Comparison of ENCODE assay signal across 19 cellular contexts in genomic region chr10:73460897-73461296, GRCh38. TPM values are rescaled to one million over a fixed set of nuclear protein-coding genes. Genes with fewer than 3 reads are reported as not detected.
DNase-seq lines count a peak whose midpoint lies in the region; ATAC-seq, FAIRE-seq and TF ChIP-seq lines count a peak whose summit lies in the region.
"Had no signal": no experiment of that assay in that cellular context is flagged by ENCODE, and none has a peak within 500 bp of the region (broad histone marks: within the 10 kb centered on the region; RNA-seq: fewer than 3 reads in every experiment).

No MANE protein-coding gene starts in this region.

- TF ChIP-seq POLR2A in HepG2 (IDR thresholded peaks at IDR 0.05; ENCODE audit: insufficient read depth in 1 of 2, low read depth in 2 of 2, low read length in 2 of 2) (no peak), right lobe of liver (IDR thresholded peaks at IDR 0.05) (no peak), esophagus squamous epithelium (IDR thresholded peaks at IDR 0.05) (no peak)

- H3K36me3 Mint-ChIP-seq in dendritic cell treated with granulocyte-macrophage colony-stimulating factor and Interleukin-4, amounts not matched to agents 40 ng/mL and 50 ng/mL, for 4 days (ENCODE audit: low read depth): peaks cover 83% of the 10 kb centered on the region
- peaks cover 56% of the 10 kb centered on the region for H3K36me3 Mint-ChIP-seq in stimulated activated effector memory CD8-positive, alpha-beta T cell treated with anti-CD3 and anti-CD28 coated beads, Interleukin-12 subunit alpha, Interleukin-12 subunit beta, amount 100 ng/mL, for 72 hours

- no peaks in the 10 kb centered on the region for H3K9me3 ChIP-seq in HepG2 (ENCODE audit: low read length)
- H3K9me3 ChIP-seq in right lobe of liver: no peaks in the 10 kb centered on the region
- no peaks in the 10 kb centered on the region for H3K9me3 ChIP-seq in Panc1 (ENCODE audit: control insufficient read depth, insufficient read depth, low read depth, low read length)
- no peaks in the 10 kb centered on the region for H3K9me3 ChIP-seq in esophagus squamous epithelium
- H3K9me3 ChIP-seq: BLaER1, HAP-1 had no signal

- intact Hi-C loops in HepG2 (cut with micrococcal nuclease; ENCODE audit: unreplicated experiment): no loop called here
- intact Hi-C loops in right lobe of liver (cut with DNase I): no loop called here
- intact Hi-C loops in Panc1 (cut with micrococcal nuclease; ENCODE audit: unreplicated experiment): no loop called here
- intact Hi-C loops in dendritic cell treated with granulocyte-macrophage colony-stimulating factor and Interleukin-4, amounts not matched to agents 40 ng/mL and 50 ng/mL, for 4 days (cut with micrococcal nuclease): no loop called here
- intact Hi-C loops in esophagus squamous epithelium (cut with DNase I): no loop called here

- no peak for TF ChIP-seq RAD21 in HepG2 (CRISPR knock-in tag; IDR thresholded peaks at IDR 0.05)

- no peaks in the 10 kb centered on the region for H3K9me3 Mint-ChIP-seq in dendritic cell treated with granulocyte-macrophage colony-stimulating factor and Interleukin-4, amounts not matched to agents 40 ng/mL and 50 ng/mL, for 4 days
- H3K9me3 Mint-ChIP-seq in stimulated activated effector memory CD8-positive, alpha-beta T cell treated with anti-CD3 and anti-CD28 coated beads, Interleukin-12 subunit alpha, Interleukin-12 subunit beta, amount 100 ng/mL, for 72 hours: no peaks in the 10 kb centered on the region
- H3K9me3 Mint-ChIP-seq: CD14-positive monocyte; CD4-positive, alpha-beta memory T cell had no signal

- in situ Hi-C loops in HepG2 (cut with HindIII; ENCODE audit: extremely low pct_ligation_motif_present, low pct_unique_long_range_greater_than_20kb) (no loop called here), Panc1 (cut with HindIII; ENCODE audit: low pct_unique_long_range_greater_than_20kb, low sequenced_read_pairs) (no loop called here)

- H2AFZ ChIP-seq in HepG2 (ENCODE audit: low read length): no peak overlapping the region
- H2AFZ ChIP-seq: GM23248 had no signal

- H3K4me3 Mint-ChIP-seq in dendritic cell treated with granulocyte-macrophage colony-stimulating factor and Interleukin-4, amounts not matched to agents 40 ng/mL and 50 ng/mL, for 4 days: no peak overlapping the region
- H3K4me3 Mint-ChIP-seq in stimulated activated effector memory CD8-positive, alpha-beta T cell treated with anti-CD3 and anti-CD28 coated beads, Interleukin-12 subunit alpha, Interleukin-12 subunit beta, amount 100 ng/mL, for 72 hours: no peak overlapping the region
- H3K4me3 Mint-ChIP-seq: CD14-positive monocyte; CD4-positive, alpha-beta memory T cell had no signal

- H3K27me3 Mint-ChIP-seq in dendritic cell treated with granulocyte-macrophage colony-stimulating factor and Interleukin-4, amounts not matched to agents 40 ng/mL and 50 ng/mL, for 4 days: no peaks in the 10 kb centered on the region
- H3K27me3 Mint-ChIP-seq: CD4-positive, alpha-beta memory T cell had no signal

- no peak for FAIRE-seq in HepG2 (lab: Jason Lieb, UNC)
- FAIRE-seq: GM19239 had no signal

- no TSS peak for BruUV-seq in HepG2 (replicated peaks; lab: Mats Ljungman, UMichigan)
- no TSS peak for BruUV-seq in Panc1 (replicated peaks; lab: Mats Ljungman, UMichigan)

- TF ChIP-seq EP300 in HepG2 (IDR thresholded peaks at IDR 0.05; ENCODE audit: low read depth in 2 of 2, low read length in 2 of 2) (no peak), HepG2 (CRISPR knock-in tag; IDR thresholded peaks at IDR 0.05; ENCODE audit: borderline replicate concordance) (no peak)

- H3K27ac ChIP-seq in HepG2 (ENCODE audit: extremely low read length, insufficient read depth, low read length) (no peak overlapping the region), right lobe of liver (no peak overlapping the region), Panc1 (ENCODE audit: low read length) (no peak overlapping the region), esophagus squamous epithelium (no peak overlapping the region)
- H3K27ac ChIP-seq: BLaER1, GM23248 had no signal

- H3K4me1 ChIP-seq in HepG2 (ENCODE audit: insufficient read depth, low read length) (no peaks in the 10 kb centered on the region), right lobe of liver (no peaks in the 10 kb centered on the region), Panc1 (ENCODE audit: control insufficient read depth, insufficient read depth, low read length) (no peaks in the 10 kb centered on the region), esophagus squamous epithelium (no peaks in the 10 kb centered on the region)
- H3K4me1 ChIP-seq: BLaER1, HAP-1 had no signal

- H3K27me3 ChIP-seq in HepG2 (ENCODE audit: control insufficient read depth in 1 of 2, insufficient read depth in 2 of 2, low read length in 2 of 2): no peaks in the 10 kb centered on the region
- H3K27me3 ChIP-seq in right lobe of liver: no peaks in the 10 kb centered on the region
- no peaks in the 10 kb centered on the region for H3K27me3 ChIP-seq in Panc1 (ENCODE audit: control insufficient read depth, insufficient read depth, low read length)
- no peaks in the 10 kb centered on the region for H3K27me3 ChIP-seq in esophagus squamous epithelium
- H3K27me3 ChIP-seq: BLaER1 had no signal

- DNase-seq in HepG2 (ENCODE audit: low spot score) (no peak), right lobe of liver (no peak), Panc1 (ENCODE audit: low read depth, low spot score) (no peak), esophagus squamous epithelium (lab: John Stamatoyannopoulos, UW) (no peak)
- no peak for DNase-seq in stimulated activated effector memory CD8-positive, alpha-beta T cell treated with anti-CD3 and anti-CD28 coated beads, Interleukin-12 subunit alpha, Interleukin-12 subunit beta, amount 100 ng/mL, for 72 hours (ENCODE audit: low spot score in 2 of 2)
- no peak for DNase-seq in stimulated activated CD4-positive, alpha-beta T cell treated with anti-CD3 and anti-CD28 coated beads, Interleukin-2, amount 100 ng/mL, for 24 hours
- no peak for DNase-seq in stimulated activated CD4-positive, alpha-beta T cell treated with anti-CD3 and anti-CD28 coated beads, Interleukin-4, amount 100 ng/mL, for 4 hours
- DNase-seq: ACHN; CD4-positive, alpha-beta memory T cell; DMS153; DMS79; GF-D8; GM23248; KBM-7 had no signal

- H3K4me3 ChIP-seq in HepG2 (replicated peaks in 1 of 3; ENCODE audit: insufficient read depth in 1 of 3, low read depth in 2 of 3, low read length in 3 of 3) (no peak overlapping the region), right lobe of liver (no peak overlapping the region), Panc1 (ENCODE audit: low read depth in 2 of 2, low read length in 2 of 2) (no peak overlapping the region), esophagus squamous epithelium (no peak overlapping the region)
- H3K4me3 ChIP-seq: BLaER1, GM23248, HAP-1 had no signal

- H3K27ac Mint-ChIP-seq in dendritic cell treated with granulocyte-macrophage colony-stimulating factor and Interleukin-4, amounts not matched to agents 40 ng/mL and 50 ng/mL, for 4 days: peak overlapping the region; percentile 12
- peak overlapping the region; percentile 29 for H3K27ac Mint-ChIP-seq in stimulated activated effector memory CD8-positive, alpha-beta T cell treated with anti-CD3 and anti-CD28 coated beads, Interleukin-12 subunit alpha, Interleukin-12 subunit beta, amount 100 ng/mL, for 72 hours

- POLR2A ChIA-PET in HepG2 (lab: Yijun Ruan, JAX): no interaction called here
- POLR2A ChIA-PET in Panc1 (lab: Charles Lee): no interaction called here

- H3K4me1 Mint-ChIP-seq in dendritic cell treated with granulocyte-macrophage colony-stimulating factor and Interleukin-4, amounts not matched to agents 40 ng/mL and 50 ng/mL, for 4 days (ENCODE audit: low read depth): no peaks in the 10 kb centered on the region
- H3K4me1 Mint-ChIP-seq in stimulated activated effector memory CD8-positive, alpha-beta T cell treated with anti-CD3 and anti-CD28 coated beads, Interleukin-12 subunit alpha, Interleukin-12 subunit beta, amount 100 ng/mL, for 72 hours: peaks cover 6% of the 10 kb centered on the region
- H3K4me1 Mint-ChIP-seq: CD14-positive monocyte had no signal

- H3K4me2 ChIP-seq in HepG2 (ENCODE audit: low read depth, low read length): no peak overlapping the region
- H3K4me2 ChIP-seq: BLaER1 had no signal

- TF ChIP-seq CTCF in HepG2 (CRISPR knock-in tag; IDR thresholded peaks at IDR 0.05) (no peak), right lobe of liver (IDR thresholded peaks at IDR 0.05) (no peak), Panc1 (IDR thresholded peaks at IDR 0.05) (no peak), esophagus squamous epithelium (IDR thresholded peaks at IDR 0.05) (no peak)

- WGBS in HepG2 (ENCODE audit: low lambda C conversion rate): 91% methylated on average over 4 of the region's 4 CpGs
- no CpG with 5 or more reads among the region's 4 CpGs for WGBS in right lobe of liver (ENCODE audit: insufficient coverage, low coverage, low lambda C conversion rate, missing lambda C conversion rate)
- WGBS in esophagus squamous epithelium, 2 donors: 95 to 100% methylated on average over 4 of the region's 4 CpGs

- ATAC-seq in HepG2: no peak
- no peak for ATAC-seq in right lobe of liver
- ATAC-seq in Panc1: peak; percentile 30
- ATAC-seq in stimulated activated effector memory CD8-positive, alpha-beta T cell treated with anti-CD3 and anti-CD28 coated beads, Interleukin-12 subunit alpha, Interleukin-12 subunit beta, amount 100 ng/mL, for 72 hours: no peak

- H3K9ac ChIP-seq in HepG2 (ENCODE audit: insufficient read depth, low read depth, low read length): no peak overlapping the region
- H3K9ac ChIP-seq: BLaER1, GM23248 had no signal

- H4K20me1 ChIP-seq in HepG2 (ENCODE audit: insufficient read depth, low read length): no peaks in the 10 kb centered on the region
- H4K20me1 ChIP-seq: BLaER1 had no signal

- CTCF ChIA-PET in HepG2 (lab: Yijun Ruan, JAX; ENCODE audit: low intra/inter-chr PET ratio, low total read pairs): no interaction called here
- CTCF ChIA-PET in Panc1 (lab: Charles Lee): no interaction called here

- H3K79me2 ChIP-seq in HepG2 (ENCODE audit: insufficient read depth, low read length): no peaks in the 10 kb centered on the region

- no peaks in the 10 kb centered on the region; a peak in 1 of 5 replicates for H3K36me3 ChIP-seq in HepG2 (replicated peaks in 1 of 2; ENCODE audit: control insufficient read depth in 1 of 2, insufficient read depth in 2 of 2, low read length in 2 of 2)
- no peaks in the 10 kb centered on the region for H3K36me3 ChIP-seq in right lobe of liver
- no peaks in the 10 kb centered on the region for H3K36me3 ChIP-seq in Panc1 (ENCODE audit: control insufficient read depth, insufficient read depth, low read length)
- H3K36me3 ChIP-seq in esophagus squamous epithelium: peaks cover 0 to 75% (median 2%) of the 10 kb centered on the region in 3 donors

RNA-seq across cellular contexts. Expression of gene MSS51, which starts 27.5 kb away (rescaled TPM):
- total RNA-seq in HepG2 (2016; rRNA removed; fragmentation: Illumina TruSeq; extraction: Trizol) (0.18 and 0.91 TPM in 2 replicates), right lobe of liver (under 1 TPM; 0.19 to 0.73 (median 0.62) TPM), Panc1 (2021; ENCODE audit: unreplicated experiment) (2.3 TPM), esophagus squamous epithelium (1 to 10 TPM in 3 of 4 donors, under 1 TPM in 1; 0.88 to 2.5 (median 2.1) TPM)
- 0.09 and 0.20 TPM in 2 replicates for total RNA-seq in HepG2 (2016; cell fraction: cytosol; rRNA removed; fragmentation: Illumina TruSeq; extraction: Trizol; ENCODE audit: low read depth)
- 0.25 and 0.78 TPM in 2 replicates for total RNA-seq in HepG2 (2016; cell fraction: insoluble cytoplasmic fraction; rRNA removed; fragmentation: Illumina TruSeq; extraction: Trizol)
- 0.12 and 0.24 TPM in 2 replicates for total RNA-seq in HepG2 (2016; cell fraction: membrane; rRNA removed; fragmentation: Illumina TruSeq; extraction: Trizol)
- 1.7 and 1.8 TPM in 2 replicates for total RNA-seq in HepG2 (2016; cell fraction: nucleus; rRNA removed; fragmentation: Illumina TruSeq; extraction: Trizol)
- 2.3 and 2.4 TPM in 2 replicates for polyA plus RNA-seq in HepG2 (2011; rRNA removed)
- polyA plus RNA-seq in HepG2 (2011; cell fraction: cytosol; rRNA removed): 0.52 and 0.54 TPM in 2 replicates
- 7.4 and 7.6 TPM in 2 replicates for polyA plus RNA-seq in HepG2 (2011; cell fraction: nucleus; rRNA removed)
- polyA plus RNA-seq in HepG2 (2012): 0.76 and 1.1 TPM in 2 replicates
- 0.09 TPM in 1 of 2 replicates, not detected in the other for polyA plus RNA-seq in HepG2 (2016; cell fraction: cytosol; fragmentation: Illumina TruSeq; extraction: Trizol; ENCODE audit: low read depth)
- polyA plus RNA-seq in HepG2 (2016; cell fraction: insoluble cytoplasmic fraction; fragmentation: Illumina TruSeq; extraction: Trizol; ENCODE audit: low read depth): 0.12 and 0.15 TPM in 2 replicates
- polyA plus RNA-seq in HepG2 (2016; cell fraction: membrane; fragmentation: Illumina TruSeq; extraction: Trizol; ENCODE audit: low read depth): 0.11 and 0.16 TPM in 2 replicates
- polyA plus RNA-seq in HepG2 (2016; cell fraction: nucleus; fragmentation: Illumina TruSeq; extraction: Trizol; ENCODE audit: insufficient read depth, low read depth): 2.8 and 3.4 TPM in 2 replicates
- polyA minus RNA-seq in HepG2 (2011; rRNA and poly(A)+ RNA removed; ENCODE audit: low replicate concordance): 2.2 and 2.7 TPM in 2 replicates
- polyA minus RNA-seq in HepG2 (2011; cell fraction: cytosol; rRNA and poly(A)+ RNA removed): 0.26 and 0.30 TPM in 2 replicates
- polyA minus RNA-seq in HepG2 (2011; cell fraction: nucleus; rRNA and poly(A)+ RNA removed): 6.8 and 7.6 TPM in 2 replicates
- 1.1 TPM for polyA plus RNA-seq in Panc1 (2012; ENCODE audit: insufficient read length)
- polyA plus RNA-seq: CD14-positive monocyte had no signal

RNA-seq across cellular contexts. Expression of gene PPP3CB, which starts 34.9 kb away (rescaled TPM):
- total RNA-seq in HepG2 (2016; rRNA removed; fragmentation: Illumina TruSeq; extraction: Trizol) (8.7 and 18.5 TPM in 2 replicates), right lobe of liver (10 to 100 TPM; 10.9 to 13.6 (median 13.5) TPM), Panc1 (2021; ENCODE audit: unreplicated experiment) (34.8 TPM), esophagus squamous epithelium (10 to 100 TPM; 24.1 to 40.2 (median 30.6) TPM)
- total RNA-seq in HepG2 (2016; cell fraction: cytosol; rRNA removed; fragmentation: Illumina TruSeq; extraction: Trizol; ENCODE audit: low read depth): 2.8 and 4.2 TPM in 2 replicates
- total RNA-seq in HepG2 (2016; cell fraction: insoluble cytoplasmic fraction; rRNA removed; fragmentation: Illumina TruSeq; extraction: Trizol): 9.5 and 16.0 TPM in 2 replicates
- 10.4 and 12.8 TPM in 2 replicates for total RNA-seq in HepG2 (2016; cell fraction: membrane; rRNA removed; fragmentation: Illumina TruSeq; extraction: Trizol)
- 18.8 and 19.6 TPM in 2 replicates for total RNA-seq in HepG2 (2016; cell fraction: nucleus; rRNA removed; fragmentation: Illumina TruSeq; extraction: Trizol)
- 9.5 and 11.4 TPM in 2 replicates for polyA plus RNA-seq in HepG2 (2011; rRNA removed)
- 7.6 and 9.8 TPM in 2 replicates for polyA plus RNA-seq in HepG2 (2011; cell fraction: cytosol; rRNA removed)
- polyA plus RNA-seq in HepG2 (2011; cell fraction: nucleus; rRNA removed): 9.0 and 13.7 TPM in 2 replicates
- 19.1 and 23.5 TPM in 2 replicates for polyA plus RNA-seq in HepG2 (2012)
- 5.6 and 6.9 TPM in 2 replicates for polyA plus RNA-seq in HepG2 (2016; cell fraction: cytosol; fragmentation: Illumina TruSeq; extraction: Trizol; ENCODE audit: low read depth)
- 28.6 and 29.5 TPM in 2 replicates for polyA plus RNA-seq in HepG2 (2016; cell fraction: insoluble cytoplasmic fraction; fragmentation: Illumina TruSeq; extraction: Trizol; ENCODE audit: low read depth)
- 15.8 and 17.1 TPM in 2 replicates for polyA plus RNA-seq in HepG2 (2016; cell fraction: membrane; fragmentation: Illumina TruSeq; extraction: Trizol; ENCODE audit: low read depth)
- 34.8 TPM in 2 replicates for polyA plus RNA-seq in HepG2 (2016; cell fraction: nucleus; fragmentation: Illumina TruSeq; extraction: Trizol; ENCODE audit: insufficient read depth, low read depth)
- polyA minus RNA-seq in HepG2 (2011; rRNA and poly(A)+ RNA removed; ENCODE audit: low replicate concordance): 2.9 and 10.3 TPM in 2 replicates
- polyA minus RNA-seq in HepG2 (2011; cell fraction: cytosol; rRNA and poly(A)+ RNA removed): 12.7 and 13.0 TPM in 2 replicates
- 28.2 and 31.2 TPM in 2 replicates for polyA minus RNA-seq in HepG2 (2011; cell fraction: nucleus; rRNA and poly(A)+ RNA removed)
- polyA plus RNA-seq in Panc1 (2012; ENCODE audit: insufficient read length): 33.1 TPM

RNA-seq across cellular contexts. Expression of gene ANXA7, which starts 47.0 kb away (rescaled TPM):
- total RNA-seq in HepG2 (2016; rRNA removed; fragmentation: Illumina TruSeq; extraction: Trizol) (89.0 and 139 TPM in 2 replicates), right lobe of liver (100 to 1,000 TPM in 4 of 6 experiments, 10 to 100 TPM in 2; 79.6 to 139 (median 102) TPM), Panc1 (2021; ENCODE audit: unreplicated experiment) (165 TPM), esophagus squamous epithelium (100 to 1,000 TPM in 3 of 4 donors, 10 to 100 TPM in 1; 95.8 to 130 (median 108) TPM)
- total RNA-seq in HepG2 (2016; cell fraction: cytosol; rRNA removed; fragmentation: Illumina TruSeq; extraction: Trizol; ENCODE audit: low read depth): 10.5 and 13.7 TPM in 2 replicates
- 94.2 and 145 TPM in 2 replicates for total RNA-seq in HepG2 (2016; cell fraction: insoluble cytoplasmic fraction; rRNA removed; fragmentation: Illumina TruSeq; extraction: Trizol)
- 21.5 and 22.7 TPM in 2 replicates for total RNA-seq in HepG2 (2016; cell fraction: membrane; rRNA removed; fragmentation: Illumina TruSeq; extraction: Trizol)
- total RNA-seq in HepG2 (2016; cell fraction: nucleus; rRNA removed; fragmentation: Illumina TruSeq; extraction: Trizol): 39.7 and 46.6 TPM in 2 replicates
- 54.8 and 59.4 TPM in 2 replicates for polyA plus RNA-seq in HepG2 (2011; rRNA removed)
- 38.7 and 48.7 TPM in 2 replicates for polyA plus RNA-seq in HepG2 (2011; cell fraction: cytosol; rRNA removed)
- polyA plus RNA-seq in HepG2 (2011; cell fraction: nucleus; rRNA removed): 28.0 and 34.8 TPM in 2 replicates
- polyA plus RNA-seq in HepG2 (2012): 48.1 and 51.9 TPM in 2 replicates
- 7.4 and 8.4 TPM in 2 replicates for polyA plus RNA-seq in HepG2 (2016; cell fraction: cytosol; fragmentation: Illumina TruSeq; extraction: Trizol; ENCODE audit: low read depth)
- polyA plus RNA-seq in HepG2 (2016; cell fraction: insoluble cytoplasmic fraction; fragmentation: Illumina TruSeq; extraction: Trizol; ENCODE audit: low read depth): 157 and 162 TPM in 2 replicates
- polyA plus RNA-seq in HepG2 (2016; cell fraction: membrane; fragmentation: Illumina TruSeq; extraction: Trizol; ENCODE audit: low read depth): 13.1 and 14.0 TPM in 2 replicates
- 64.1 and 68.1 TPM in 2 replicates for polyA plus RNA-seq in HepG2 (2016; cell fraction: nucleus; fragmentation: Illumina TruSeq; extraction: Trizol; ENCODE audit: insufficient read depth, low read depth)
- polyA minus RNA-seq in HepG2 (2011; rRNA and poly(A)+ RNA removed; ENCODE audit: low replicate concordance): 99.7 and 122 TPM in 2 replicates
- polyA minus RNA-seq in HepG2 (2011; cell fraction: cytosol; rRNA and poly(A)+ RNA removed): 42.4 and 48.0 TPM in 2 replicates
- 29.0 and 39.9 TPM in 2 replicates for polyA minus RNA-seq in HepG2 (2011; cell fraction: nucleus; rRNA and poly(A)+ RNA removed)
- polyA plus RNA-seq in Panc1 (2012; ENCODE audit: insufficient read length): 103 TPM
